9 cellular contexts compared by ENCODE assay signal in genomic region chr13:32284927-32285632, GRCh38. TPM values are rescaled to one million over a fixed set of nuclear protein-coding genes. Genes with fewer than 3 reads are reported as not detected.
DNase-seq lines count a peak whose midpoint lies in the region; ATAC-seq, FAIRE-seq and TF ChIP-seq lines count a peak whose summit lies in the region.
"Had no signal": no experiment of that assay in that cellular context is flagged by ENCODE, and none has a peak within 500 bp of the region (broad histone marks: within the 10 kb centered on the region; RNA-seq: fewer than 3 reads in every experiment).

No MANE protein-coding gene starts in this region.

- TF ChIP-seq CTCF in endothelial cell of umbilical vein (IDR thresholded peaks at IDR 0.05; ENCODE audit: extremely low read depth in 1 of 2, insufficient read depth in 1 of 2, low read depth in 1 of 2, low read length in 2 of 2), result no peak
- TF ChIP-seq CTCF in transverse colon (IDR thresholded peaks at IDR 0.05), result no peak

- in situ Hi-C loops in transverse colon (cut with MboI; ENCODE audit: low pct_ligation_motif_present in 1 of 4, low pct_unique_long_range_greater_than_20kb in 1 of 4, low sequenced_read_pairs in 3 of 4), result no loop called here

- TSS peak; percentile 66 for BruUV-seq in endothelial cell of umbilical vein (replicated peaks; lab: Mats Ljungman, UMichigan)

- no peaks in the 10 kb centered on the region for H3K79me2 ChIP-seq in endothelial cell of umbilical vein (ENCODE audit: control insufficient read depth, insufficient read depth, low read length)

- FAIRE-seq in endothelial cell of umbilical vein (lab: Jason Lieb, UNC), result peak; percentile 89

- H3K27ac ChIP-seq in endothelial cell of umbilical vein (ENCODE audit: insufficient read depth, low read depth, low read length) (peak overlapping the region; percentile 82), mesodermal cell (ENCODE audit: low read depth, low read length, severe bottlenecking) (peak overlapping the region; percentile 62), transverse colon (peak overlapping the region; percentile 48 to 65 (median 54))

- TF ChIP-seq EP300 in transverse colon (IDR thresholded peaks at IDR 0.05; ENCODE audit: low read depth), result no peak

- POLR2A ChIA-PET in endothelial cell of umbilical vein (lab: Charles Lee), result interaction anchor here (1.3 kb wide), 1 partner anchor 21 kb away, joined by 5 read pairs; no protein-coding TSS in a partner anchor

- DNase-seq in NCI-H226 (peak; percentile 12), endothelial cell of umbilical vein (ENCODE audit: low read depth, low spot score) (peak; percentile 98), transverse colon (no peak)
- DNase-seq: NCI-H774 had no signal

- no peaks in the 10 kb centered on the region for H3K9me1 ChIP-seq in endothelial cell of umbilical vein (replicated peaks; ENCODE audit: control insufficient read depth, extremely low read depth, insufficient read depth, low read length)

- no peak for ATAC-seq in activated CD4-positive, CD25-positive, alpha-beta regulatory T cell treated with anti-CD3 and anti-CD28 coated beads, Interleukin-2, amount 50 U/mL, for 24 hours
- ATAC-seq in HG02884 (IDR thresholded peaks at IDR 0.05; ENCODE audit: unreplicated experiment) (no peak), HG03108 (IDR thresholded peaks at IDR 0.05; ENCODE audit: unreplicated experiment) (no peak), HG02981 (IDR thresholded peaks at IDR 0.05; ENCODE audit: unreplicated experiment) (no peak)

- TF ChIP-seq POLR2A in endothelial cell of umbilical vein (IDR thresholded peaks at IDR 0.05; ENCODE audit: low read depth, low read length) (no peak), transverse colon (IDR thresholded peaks at IDR 0.05) (no peak)

- CTCF ChIA-PET in endothelial cell of umbilical vein (lab: Charles Lee), result interaction anchor here (0.8 to 2.5 kb wide), 11 partner anchors 9 to 141 kb away, joined by 3 to 19 read pairs (median 4); no protein-coding TSS in a partner anchor

- no peak overlapping the region for H3K4me3 ChIP-seq in endothelial cell of umbilical vein (replicated peaks in 1 of 3; ENCODE audit: insufficient read depth in 1 of 3, low read depth in 1 of 3, low read length in 3 of 3)
- H3K4me3 ChIP-seq in mesodermal cell (ENCODE audit: extremely low read depth, insufficient read depth, low read length, poor library complexity, severe bottlenecking), result no peak overlapping the region
- no peak overlapping the region for H3K4me3 ChIP-seq in transverse colon

- H2AFZ ChIP-seq in endothelial cell of umbilical vein (ENCODE audit: low read depth, low read length), result peak overlapping the region; percentile 3

- no peaks in the 10 kb centered on the region for H3K27me3 ChIP-seq in endothelial cell of umbilical vein (ENCODE audit: control insufficient read depth in 2 of 2, insufficient read depth in 2 of 2, low read length in 2 of 2)
- no peaks in the 10 kb centered on the region for H3K27me3 ChIP-seq in transverse colon

- peaks cover 27% of the 10 kb centered on the region for H3K4me1 ChIP-seq in endothelial cell of umbilical vein (ENCODE audit: control insufficient read depth, extremely low read depth, insufficient read depth, low read length)
- H3K4me1 ChIP-seq in mesodermal cell (ENCODE audit: control insufficient read depth, insufficient read depth, low read length, poor library complexity, severe bottlenecking), result peaks cover 3% of the 10 kb centered on the region
- H3K4me1 ChIP-seq in transverse colon, result peaks cover 0 to 11% (median 3%) of the 10 kb centered on the region in 4 donors

- H3K36me3 ChIP-seq in endothelial cell of umbilical vein (ENCODE audit: control insufficient read depth in 2 of 2, extremely low read depth in 1 of 2, insufficient read depth in 2 of 2, low read length in 2 of 2) (peaks cover 8% of the 10 kb centered on the region in 2 experiments), mesodermal cell (ENCODE audit: control insufficient read depth, insufficient read depth, low read length) (no peaks in the 10 kb centered on the region), transverse colon (no peaks in the 10 kb centered on the region)

- no peaks in the 10 kb centered on the region for H4K20me1 ChIP-seq in endothelial cell of umbilical vein (replicated peaks; ENCODE audit: control insufficient read depth, extremely low read depth, insufficient read depth, low read length)

- intact Hi-C loops in endothelial cell of umbilical vein (cut with micrococcal nuclease) (loop anchor here (1.0 to 2.0 kb wide), 4 partner anchors 13 to 38 kb away; no protein-coding TSS in a partner anchor), transverse colon (cut with DNase I; ENCODE audit: low total_unique reads) (no loop called here)

- H3K4me2 ChIP-seq in endothelial cell of umbilical vein (ENCODE audit: insufficient read depth, low read length), result peak overlapping the region; percentile 48

- 37 to 68% methylated on average over 3 of the region's 6 CpGs for WGBS in mesodermal cell (ENCODE audit: insufficient coverage in 2 of 2), 2 experiments
- WGBS in transverse colon (ENCODE audit: low coverage in 1 of 2), 2 donors, result 33 to 49% methylated on average over 6 of the region's 6 CpGs

- no peaks in the 10 kb centered on the region for H3K9me3 ChIP-seq in endothelial cell of umbilical vein (replicated peaks; ENCODE audit: control insufficient read depth, insufficient read depth, low read length)
- H3K9me3 ChIP-seq in mesodermal cell (ENCODE audit: control insufficient read depth, low read length), result no peaks in the 10 kb centered on the region
- H3K9me3 ChIP-seq in transverse colon, result no peaks in the 10 kb centered on the region

- peak overlapping the region; percentile 28 for H3K9ac ChIP-seq in endothelial cell of umbilical vein (replicated peaks; ENCODE audit: extremely low read depth, insufficient read depth, low read length)

- dilution Hi-C loops in endothelial cell of umbilical vein (cut with MboI; ENCODE audit: extremely low pct_ligation_motif_present, low sequenced_read_pairs), result no loop called here

TF ChIP-seq in endothelial cell of umbilical vein, 7 proteins besides CTCF, POLR2A, EP300 and RAD21:
- TF ChIP-seq POLR2AphosphoS5 (IDR thresholded peaks at IDR 0.05; ENCODE audit: insufficient read depth, low read depth, low read length) (no peak), FOS (IDR thresholded peaks at IDR 0.05; ENCODE audit: borderline replicate concordance, insufficient read depth, low read length) (no peak), JUN (IDR thresholded peaks at IDR 0.05; ENCODE audit: borderline replicate concordance, insufficient read depth, insufficient read length, low read depth) (peak; percentile 11), GATA2 (IDR thresholded peaks at IDR 0.05; ENCODE audit: insufficient read depth, insufficient read length, low read depth, low read length) (peak; percentile 78), MYC (IDR thresholded peaks at IDR 0.05; ENCODE audit: low read depth, low read length) (no peak), EZH2 (IDR thresholded peaks at IDR 0.05; ENCODE audit: borderline replicate concordance, low read depth, low read length, severe bottlenecking) (no peak), MAX (IDR thresholded peaks at IDR 0.05; ENCODE audit: insufficient read depth, insufficient read length) (peak; percentile 8)

RNA-seq across cellular contexts. Expression of gene ZAR1L, which starts 30.1 kb away (rescaled TPM):
- not detected in 2 replicates for total RNA-seq in endothelial cell of umbilical vein
- 0.05 TPM in 1 of 2 replicates, not detected in the other for polyA plus RNA-seq in endothelial cell of umbilical vein
- polyA plus RNA-seq in endothelial cell of umbilical vein (2011; cell fraction: cytosol; rRNA removed), result not detected in 2 replicates
- not detected in 2 replicates for polyA plus RNA-seq in endothelial cell of umbilical vein (2011; cell fraction: nucleus; rRNA removed)
- not detected in 2 replicates for polyA plus RNA-seq in endothelial cell of umbilical vein (2012)
- not detected in 2 replicates for polyA minus RNA-seq in endothelial cell of umbilical vein
- polyA minus RNA-seq in endothelial cell of umbilical vein (2011; cell fraction: cytosol; rRNA and poly(A)+ RNA removed), result not detected
- polyA minus RNA-seq in endothelial cell of umbilical vein (2011; cell fraction: nucleus; rRNA and poly(A)+ RNA removed), result not detected in 2 replicates
- polyA plus RNA-seq in mesodermal cell (2013, experiment 1 of 2), result not detected
- 0.20 TPM for polyA plus RNA-seq in mesodermal cell (2013, experiment 2 of 2)
- not detected for total RNA-seq in transverse colon

RNA-seq across cellular contexts. Expression of gene BRCA2, which starts 30.2 kb away (rescaled TPM):
- total RNA-seq in endothelial cell of umbilical vein (16.1 and 17.5 TPM in 2 replicates), transverse colon (1 to 10 TPM in 3 of 4 donors, not detected in 1; 1.6 to 4.8 (median 2.4) TPM)
- 1.3 and 2.9 TPM in 2 replicates for polyA plus RNA-seq in endothelial cell of umbilical vein
- polyA plus RNA-seq in endothelial cell of umbilical vein (2011; cell fraction: cytosol; rRNA removed), result 4.1 and 4.3 TPM in 2 replicates
- polyA plus RNA-seq in endothelial cell of umbilical vein (2011; cell fraction: nucleus; rRNA removed), result 12.9 and 15.2 TPM in 2 replicates
- 2.7 and 7.9 TPM in 2 replicates for polyA plus RNA-seq in endothelial cell of umbilical vein (2012)
- polyA minus RNA-seq in endothelial cell of umbilical vein, result 5.6 and 9.6 TPM in 2 replicates
- polyA minus RNA-seq in endothelial cell of umbilical vein (2011; cell fraction: cytosol; rRNA and poly(A)+ RNA removed), result 6.7 TPM
- polyA minus RNA-seq in endothelial cell of umbilical vein (2011; cell fraction: nucleus; rRNA and poly(A)+ RNA removed), result 10.8 and 16.1 TPM in 2 replicates
- 3.5 TPM for polyA plus RNA-seq in mesodermal cell (2013, experiment 1 of 2)
- polyA plus RNA-seq in mesodermal cell (2013, experiment 2 of 2), result 3.9 TPM
